ENCODE assay signal across 8 cellular contexts in the genomic region with DNA sequence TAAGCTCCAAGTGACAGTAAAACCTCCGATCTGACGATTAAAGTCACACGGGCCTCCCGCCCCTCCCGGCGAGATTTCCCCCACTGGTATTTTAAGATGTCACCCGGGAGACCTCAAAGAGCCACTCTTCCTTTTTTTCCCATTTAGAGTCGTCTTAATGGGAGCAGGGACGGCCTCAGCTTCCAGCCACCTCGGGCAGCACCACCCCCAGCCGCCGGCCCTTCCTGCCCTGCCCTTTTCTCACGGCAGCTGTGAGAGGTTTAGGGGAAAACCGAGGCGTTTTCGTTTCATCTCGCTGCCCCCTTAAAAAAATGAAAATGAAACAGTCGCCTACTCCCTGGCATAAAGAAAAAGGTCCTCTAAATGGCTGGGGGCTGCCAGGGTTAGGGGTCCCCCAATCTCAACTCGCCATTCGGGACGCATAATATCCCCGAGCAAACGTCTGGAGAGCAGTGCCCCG. TPM values are rescaled to one million over a fixed set of nuclear protein-coding genes. Genes with fewer than 3 reads are reported as not detected.
DNase-seq lines count a peak whose midpoint lies in the region; TF ChIP-seq lines count a peak whose summit lies in the region.

No MANE protein-coding gene starts in this region.

- no peaks in the 10 kb centered on the region for H3K36me3 ChIP-seq in iPS DF 6.9 (ENCODE audit: control insufficient read depth, insufficient read depth, low read length)
- H3K36me3 ChIP-seq in stomach smooth muscle (ENCODE audit: control insufficient read depth in 2 of 2, insufficient read depth in 2 of 2, low read length in 2 of 2), result no peaks in the 10 kb centered on the region
- no peaks in the 10 kb centered on the region for H3K36me3 ChIP-seq in adrenal gland (replicated peaks in 1 of 2)

- no peak overlapping the region for H3K27ac ChIP-seq in iPS DF 6.9 (ENCODE audit: low read length)
- H3K27ac ChIP-seq in stomach smooth muscle (ENCODE audit: low read length), result no peak overlapping the region
- H3K27ac ChIP-seq in adrenal gland, result peak overlapping the region in 2 of 5 donors; percentile 57 to 71

- TF ChIP-seq CTCF in adrenal gland (IDR thresholded peaks at IDR 0.05), result no peak

- TF ChIP-seq POLR2A in adrenal gland (IDR thresholded peaks at IDR 0.05), result no peak

- H3K4me3 ChIP-seq in iPS DF 6.9 (ENCODE audit: low read length), result peak overlapping the region; percentile 46; the same call in 1 of the 2 replicates
- peak overlapping the region; percentile 22 to 44 for H3K4me3 ChIP-seq in stomach smooth muscle (ENCODE audit: low read length in 2 of 2)
- peak overlapping the region in 1 of 4 donors; percentile 43 for H3K4me3 ChIP-seq in adrenal gland

- no peak overlapping the region for H3K9ac ChIP-seq in stomach smooth muscle (ENCODE audit: low read length in 2 of 2)

- H3K4me1 ChIP-seq in iPS DF 6.9 (ENCODE audit: control insufficient read depth, insufficient read depth, low read length) (peaks cover 21% of the 10 kb centered on the region), stomach smooth muscle (ENCODE audit: control insufficient read depth, insufficient read depth, low read length) (peaks cover 30% of the 10 kb centered on the region), adrenal gland (replicated peaks in 1 of 2) (peaks cover 6 to 19% of the 10 kb centered on the region in 2 donors)

- H3K27me3 ChIP-seq in iPS DF 6.9 (ENCODE audit: control insufficient read depth, insufficient read depth, low read length) (peaks cover 72% of the 10 kb centered on the region), stomach smooth muscle (ENCODE audit: control insufficient read depth in 1 of 2, insufficient read depth in 2 of 2, low read length in 2 of 2) (peaks cover 72 to 87% of the 10 kb centered on the region in 2 donors), adrenal gland (peaks cover 77% of the 10 kb centered on the region)

- peak; percentile 31 to 36 for DNase-seq in stimulated activated CD4-positive, alpha-beta T cell treated with anti-CD3 and anti-CD28 coated beads, Interleukin-15, amount 100 ng/mL, for 1 hour (ENCODE audit: low read depth in 1 of 2, low spot score in 1 of 2)
- DNase-seq in stimulated activated CD4-positive, alpha-beta T cell treated with anti-CD3 and anti-CD28 coated beads, Interleukin-1b, Interleukin-23, amount 100 ng/mL, for 48 hours, result no peak
- peak; percentile 47 to 51 for DNase-seq in activated CD4-positive, alpha-beta T cell treated with anti-CD3 and anti-CD28 coated beads, Interleukin-2, amount 50 U/mL, for 4 hours
- DNase-seq in iPS DF 6.9 (ENCODE audit: low read depth, low spot score) (no peak), adrenal gland (no peak), ureter (ENCODE audit: low spot score) (no peak), medulla oblongata (ENCODE audit: extremely low spot score) (no peak)

- H3K9me3 ChIP-seq in iPS DF 6.9 (ENCODE audit: control insufficient read depth, insufficient read depth, low read length) (no peaks in the 10 kb centered on the region), stomach smooth muscle (ENCODE audit: control insufficient read depth in 2 of 2, low read length in 2 of 2) (no peaks in the 10 kb centered on the region), adrenal gland (replicated peaks in 1 of 3) (no peaks in the 10 kb centered on the region)

- intact Hi-C loops in adrenal gland (cut with DNase I), result no loop called here

- no CpG with 5 or more reads among the region's 24 CpGs for WGBS in iPS DF 6.9 (ENCODE audit: insufficient coverage, insufficient read length)
- WGBS in adrenal gland, 4 donors, result 7 to 13% (median 8%) methylated on average over 18 to 24 of the region's 24 CpGs

RNA-seq across cellular contexts. Expression of a gene that starts 1.4 kb away (rescaled TPM):
- total RNA-seq in adrenal gland, result 1 to 10 TPM in 7 of 8 donors, under 1 TPM in 1; 0.79 to 7.5 (median 3.4) TPM
- 1 to 10 TPM in 1 of 3 donors, under 1 TPM in 2; 0.73 to 1.0 (median 0.94) TPM for polyA plus RNA-seq in adrenal gland
- 5.3 TPM for total RNA-seq in ureter

Comparison
In these comparisons a context has a peak if more than half of its experiments do, and no peak if none do; other contexts are left out.
1. DNase-seq: peak in stimulated activated CD4-positive, alpha-beta T cell treated with anti-CD3 and anti-CD28 coated beads, Interleukin-15, amount 100 ng/mL, for 1 hour (2 of 2) and activated CD4-positive, alpha-beta T cell treated with anti-CD3 and anti-CD28 coated beads, Interleukin-2, amount 50 U/mL, for 4 hours (2 of 2); none in stimulated activated CD4-positive, alpha-beta T cell treated with anti-CD3 and anti-CD28 coated beads, Interleukin-1b, Interleukin-23, amount 100 ng/mL, for 48 hours (single experiment), iPS DF 6.9 (single experiment), adrenal gland (0 of 7), ureter (single experiment) and medulla oblongata (single experiment).